Comparison of ENCODE assay signal across 11 cellular contexts in the genomic region with DNA sequence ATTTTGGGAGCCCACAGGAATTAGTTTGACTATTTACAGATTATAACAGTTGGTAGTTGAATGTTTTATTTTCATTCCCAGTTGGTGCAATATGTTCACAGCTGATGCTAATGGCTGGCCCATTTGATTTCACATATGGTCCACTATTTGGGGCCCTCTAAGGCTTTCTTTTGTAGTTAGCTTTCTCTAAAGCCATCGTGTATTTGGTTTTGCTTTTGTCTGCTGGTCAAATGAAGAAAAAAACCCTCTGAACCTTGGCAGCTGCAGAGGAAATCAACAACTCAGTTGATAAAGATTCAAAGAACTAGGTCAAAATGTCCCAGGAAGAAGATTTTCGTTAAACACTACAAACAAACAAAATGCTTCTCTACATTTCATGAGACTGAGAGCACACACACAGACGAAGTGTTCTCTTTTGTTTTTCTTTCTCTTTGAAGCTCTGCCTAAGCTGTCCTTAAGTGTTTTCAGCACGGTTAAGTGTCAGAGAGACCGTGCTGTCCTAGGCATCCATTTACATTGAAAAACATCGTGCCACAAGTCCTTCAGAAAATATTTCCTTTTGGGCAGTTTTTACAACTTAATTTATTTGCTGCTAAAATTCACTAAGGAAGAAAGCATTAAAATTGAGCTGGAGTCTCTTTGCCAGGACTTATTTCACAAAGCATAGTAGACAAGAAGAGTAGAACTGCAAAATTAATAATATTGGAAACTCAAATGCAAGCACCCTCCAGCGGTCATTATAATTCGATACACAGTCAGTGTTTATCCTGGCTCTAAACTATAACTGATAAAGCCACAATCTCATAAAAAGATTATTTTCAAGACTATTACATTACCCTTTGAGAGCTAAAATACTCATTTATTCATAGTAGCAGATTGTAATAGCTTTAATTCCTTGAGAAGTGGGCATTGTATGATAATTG.
A peak's percentile ranks its signal among the peaks of the same experiment; 100 is the strongest.
DNase-seq lines count a peak whose midpoint lies in the region; ATAC-seq, FAIRE-seq and TF ChIP-seq lines count a peak whose summit lies in the region.
"Had no signal": no experiment of that assay in that cellular context is flagged by ENCODE, and none has a peak within 500 bp of the region (broad histone marks: within the 10 kb centered on the region; RNA-seq: fewer than 3 reads in every experiment).

No MANE protein-coding gene starts in this region.

- peaks cover 2% of the 10 kb centered on the region for H3K36me3 Mint-ChIP-seq in neural crest cell (ENCODE audit: low read depth)

- H3K4me1 ChIP-seq in HUES48 (ENCODE audit: control insufficient read depth, insufficient read depth, low read length) (peaks cover 8% of the 10 kb centered on the region), psoas muscle (no peaks in the 10 kb centered on the region)

- no peak for TF ChIP-seq CTCF in neural crest cell (conservative IDR thresholded peaks at IDR 0.05)
- TF ChIP-seq CTCF in psoas muscle (IDR thresholded peaks at IDR 0.05), result no peak

- peak; percentile 97 for FAIRE-seq in endometrium (lab: Jason Lieb, UNC)

- ATAC-seq in psoas muscle (no peak), HG02571 (IDR thresholded peaks at IDR 0.05; ENCODE audit: unreplicated experiment) (no peak)

- peak; percentile 34 for DNase-seq in NCI-H2227 treated with DMSO at 0.1 percent for 48 hours (lab: John Stamatoyannopoulos, UW)
- DNase-seq in neural crest cell (ENCODE audit: low read depth, low spot score), result no peak
- DNase-seq in psoas muscle, result no peak
- DNase-seq in UCSD-AML1 (lab: John Stamatoyannopoulos, UW; ENCODE audit: unreplicated experiment), result no peak
- DNase-seq: activated CD4-positive, CD25-positive, alpha-beta regulatory T cell treated with anti-CD3 and anti-CD28 coated beads, Interleukin-2, amount 50 U/mL, for 72 hours; kidney glomerular epithelial cell; NCI-H1048 had no signal

- H3K9me3 ChIP-seq in HUES48 (ENCODE audit: control insufficient read depth, insufficient read depth, low read length) (no peaks in the 10 kb centered on the region), psoas muscle (no peaks in the 10 kb centered on the region)

- peaks cover 34% of the 10 kb centered on the region for H3K4me1 Mint-ChIP-seq in neural crest cell

- intact Hi-C loops in psoas muscle (cut with DNase I), result no loop called here

- peak overlapping the region; percentile 39 for H3K27ac Mint-ChIP-seq in neural crest cell (ENCODE audit: unreplicated experiment)

- H3K27me3 ChIP-seq in HUES48 (ENCODE audit: control insufficient read depth, insufficient read depth, low read length), result no peaks in the 10 kb centered on the region
- no peaks in the 10 kb centered on the region for H3K27me3 ChIP-seq in psoas muscle (ENCODE audit: insufficient read depth in 3 of 3, low read length in 2 of 3)

- H3K4me3 ChIP-seq in HUES48 (ENCODE audit: low read depth, low read length), result no peak overlapping the region
- no peak overlapping the region for H3K4me3 ChIP-seq in psoas muscle

- H3K9ac ChIP-seq in HUES48 (ENCODE audit: low read depth, low read length), result no peak overlapping the region

- H3K27me3 Mint-ChIP-seq in neural crest cell (ENCODE audit: low read depth), result no peaks in the 10 kb centered on the region

- H3K4me3 Mint-ChIP-seq in neural crest cell, result peak overlapping the region; percentile 21

- WGBS in psoas muscle, 3 donors, result 23 to 24% (median 24%) methylated on average over 8 of the region's 8 CpGs

- H3K9me3 Mint-ChIP-seq in neural crest cell, result no peaks in the 10 kb centered on the region

- no peaks in the 10 kb centered on the region for H3K36me3 ChIP-seq in HUES48 (ENCODE audit: control insufficient read depth, insufficient read depth, low read length)
- H3K36me3 ChIP-seq in psoas muscle (ENCODE audit: insufficient read depth in 1 of 2, low read depth in 1 of 2), result no peaks in the 10 kb centered on the region

- H3K27ac ChIP-seq in HUES48 (ENCODE audit: low read depth, low read length) (peak overlapping the region; percentile 11), psoas muscle (no peak overlapping the region)
- H3K27ac ChIP-seq: skin epidermis had no signal
